Comparison of ENCODE assay signal across 1 cellular context in genomic region chr6:48144024-48144423, GRCh38.
TF ChIP-seq lines count a peak whose summit lies in the region.

No MANE protein-coding gene starts in this region.

TF ChIP-seq in H1, 55 proteins besides CTCF, POLR2A, EP300 and RAD21:
- TF ChIP-seq JUND (IDR thresholded peaks at IDR 0.05; ENCODE audit: low read length) (no peak), SIX5 (IDR thresholded peaks at IDR 0.05; ENCODE audit: low read depth, low read length) (no peak), TEAD4 (IDR thresholded peaks at IDR 0.05; ENCODE audit: low read depth, low read length) (no peak), BCL11A (IDR thresholded peaks at IDR 0.05; ENCODE audit: low read depth in 2 of 2, low read length in 2 of 2) (no peak), HDAC2 (IDR thresholded peaks at IDR 0.05; ENCODE audit: borderline replicate concordance in 1 of 2, low read depth in 2 of 2, low read length in 2 of 2) (no peak), SAP30 (IDR thresholded peaks at IDR 0.05; ENCODE audit: insufficient read depth, insufficient replicate concordance, low read length) (no peak), SIN3A (conservative IDR thresholded peaks at IDR 0.05 in 1 of 2, IDR thresholded peaks at IDR 0.05 in 1 of 2; ENCODE audit: low read depth in 1 of 2, low read length in 2 of 2) (no peak), ASH2L (IDR thresholded peaks at IDR 0.05; ENCODE audit: low read length) (no peak), BRCA1 (IDR thresholded peaks at IDR 0.05; ENCODE audit: low read depth, low read length) (no peak), POLR2AphosphoS5 (IDR thresholded peaks at IDR 0.05; ENCODE audit: low read depth, low read length) (no peak)
